In genomic region chr1:202835548-202836072, GRCh38 we compare ENCODE assay signal across 14 cellular contexts. TPM values are rescaled to one million over a fixed set of nuclear protein-coding genes. Genes with fewer than 3 reads are reported as not detected.
A peak's percentile ranks its signal among the peaks of the same experiment; 100 is the strongest.
DNase-seq lines count a peak whose midpoint lies in the region; ATAC-seq, FAIRE-seq and TF ChIP-seq lines count a peak whose summit lies in the region.
"Had no signal": no experiment of that assay in that cellular context is flagged by ENCODE, and none has a peak within 500 bp of the region (broad histone marks: within the 10 kb centered on the region; RNA-seq: fewer than 3 reads in every experiment).

No MANE protein-coding gene starts in this region.

- no peak overlapping the region for H3K4me3 Mint-ChIP-seq in CD4-positive, alpha-beta T cell
- H3K4me3 Mint-ChIP-seq: dendritic cell treated with granulocyte-macrophage colony-stimulating factor and Interleukin-4, amounts not matched to agents 40 ng/mL and 50 ng/mL, for 4 days had no signal

- H3K4me3 ChIP-seq in WERI-Rb-1 (ENCODE audit: low read depth, low read length): no peak overlapping the region
- H3K4me3 ChIP-seq: heart left ventricle, K562, right atrium auricular region, SJSA1 had no signal

- CTCF ChIA-PET in CD4-positive, alpha-beta T cell (lab: Charles Lee): no interaction called here

- no peak for TF ChIP-seq CTCF in CD4-positive, alpha-beta T cell (IDR thresholded peaks at IDR 0.05)
- no peak for TF ChIP-seq CTCF in GM20000 (IDR thresholded peaks at IDR 0.05; ENCODE audit: extremely low read depth, missing control alignments)
- no peak for TF ChIP-seq CTCF in WERI-Rb-1 (IDR thresholded peaks at IDR 0.05; ENCODE audit: low read depth, low read length)

- ATAC-seq in CD4-positive, alpha-beta T cell (ENCODE audit: poor library complexity): peak; percentile 66
- ATAC-seq in GM18873 (IDR thresholded peaks at IDR 0.05; ENCODE audit: low FRiP score, unreplicated experiment): no peak
- no peak for ATAC-seq in left ventricle myocardium superior
- no peak for ATAC-seq in GM21423 (IDR thresholded peaks at IDR 0.05; ENCODE audit: unreplicated experiment)
- ATAC-seq: heart left ventricle had no signal

- POLR2A ChIA-PET in CD4-positive, alpha-beta T cell (lab: Charles Lee): interaction anchor here (0.9 to 1.7 kb wide), 4 partner anchors 25 to 53 kb away, joined by 3 to 9 read pairs (median 5); partner anchors contain the start of genes PCAT6 and RABIF

- DNase-seq in CD4-positive, alpha-beta T cell: peak in 2 of 10 experiments; percentile 6 to 8
- DNase-seq in GM20000 (ENCODE audit: low spot score): peak; percentile 72
- DNase-seq in WERI-Rb-1: no peak
- peak; percentile 40 for DNase-seq in iPS-NIHi11 (ENCODE audit: low spot score)
- DNase-seq in left ventricle myocardium superior: no peak
- no peak for DNase-seq in urothelium cell line (ENCODE audit: low spot score)
- DNase-seq: heart left ventricle, mesenchymal stem cell had no signal

- peaks cover 32% of the 10 kb centered on the region for H3K4me1 Mint-ChIP-seq in CD4-positive, alpha-beta T cell (ENCODE audit: low read depth)

- no peaks in the 10 kb centered on the region for H3K36me3 ChIP-seq in WERI-Rb-1
- H3K36me3 ChIP-seq: heart left ventricle, right atrium auricular region, SJSA1 had no signal

- H3K27ac Mint-ChIP-seq in CD4-positive, alpha-beta T cell: no peak overlapping the region
- H3K27ac Mint-ChIP-seq: dendritic cell treated with granulocyte-macrophage colony-stimulating factor and Interleukin-4, amounts not matched to agents 40 ng/mL and 50 ng/mL, for 4 days had no signal

- no peaks in the 10 kb centered on the region for H3K9me3 Mint-ChIP-seq in CD4-positive, alpha-beta T cell
- H3K9me3 Mint-ChIP-seq: dendritic cell treated with granulocyte-macrophage colony-stimulating factor and Interleukin-4, amounts not matched to agents 40 ng/mL and 50 ng/mL, for 4 days had no signal

- no peaks in the 10 kb centered on the region for H3K9me3 ChIP-seq in CD4-positive, alpha-beta T cell (ENCODE audit: control insufficient read depth, low read length)
- no peaks in the 10 kb centered on the region for H3K9me3 ChIP-seq in WERI-Rb-1 (ENCODE audit: severe bottlenecking)
- H3K9me3 ChIP-seq: heart left ventricle, right atrium auricular region, SJSA1 had no signal

- H3K27ac ChIP-seq in CD4-positive, alpha-beta T cell (ENCODE audit: low read depth, low read length): no peak overlapping the region
- H3K27ac ChIP-seq in WERI-Rb-1: peak overlapping the region; percentile 31
- H3K27ac ChIP-seq: heart left ventricle, right atrium auricular region, SJSA1 had no signal

- no peaks in the 10 kb centered on the region for H3K36me3 Mint-ChIP-seq in CD4-positive, alpha-beta T cell (ENCODE audit: low read depth)

- FAIRE-seq in urothelium cell line (lab: Jason Lieb, UNC): no peak
- FAIRE-seq: K562 had no signal

- H3K27me3 ChIP-seq in CD4-positive, alpha-beta T cell (ENCODE audit: control insufficient read depth, insufficient read depth, low read length): no peaks in the 10 kb centered on the region
- H3K27me3 ChIP-seq in WERI-Rb-1 (ENCODE audit: insufficient read depth, low read depth, severe bottlenecking): no peaks in the 10 kb centered on the region
- H3K27me3 ChIP-seq: right atrium auricular region had no signal

- intact Hi-C loops in CD4-positive, alpha-beta T cell (cut with DNase I, micrococcal nuclease): no loop called here
- intact Hi-C loops in left ventricle myocardium superior (cut with micrococcal nuclease): no loop called here

- H3K27me3 Mint-ChIP-seq in CD4-positive, alpha-beta T cell: no peaks in the 10 kb centered on the region

RNA-seq across cellular contexts. Expression of gene PCAT6, which starts 24.9 kb away (rescaled TPM):
- 1 to 10 TPM in 1 of 2 experiments, under 1 TPM in 1; 0.91 to 1.3 TPM for total RNA-seq in CD4-positive, alpha-beta T cell
- total RNA-seq in left ventricle myocardium superior: 0.79 TPM
- total RNA-seq: right atrium auricular region, SJSA1 had no signal

RNA-seq across cellular contexts. Expression of gene KDM5B, which starts 27.4 kb away (rescaled TPM):
- 10 to 100 TPM; 74.7 to 84.7 TPM for total RNA-seq in CD4-positive, alpha-beta T cell
- total RNA-seq in left ventricle myocardium superior: 14.6 TPM

RNA-seq across cellular contexts. Expression of gene RABIF, which starts 53.3 kb away (rescaled TPM):
- total RNA-seq in CD4-positive, alpha-beta T cell: 1 to 10 TPM; 9.1 to 9.2 TPM
- total RNA-seq in left ventricle myocardium superior: 4.7 TPM

Comparison
In these comparisons a context has a peak if more than half of its experiments do, and no peak if none do; other contexts are left out.
1. DNase-seq: peak in GM20000 (single experiment) and iPS-NIHi11 (single experiment); none in WERI-Rb-1 (single experiment), left ventricle myocardium superior (single experiment) and urothelium cell line (single experiment).